27 cellular contexts compared by ENCODE assay signal in genomic region chr10:102963237-102963886, GRCh38. TPM values are rescaled to one million over a fixed set of nuclear protein-coding genes. Genes with fewer than 3 reads are reported as not detected.
DNase-seq lines count a peak whose midpoint lies in the region; ATAC-seq and TF ChIP-seq lines count a peak whose summit lies in the region.
"Had no signal": no experiment of that assay in that cellular context is flagged by ENCODE, and none has a peak within 500 bp of the region (broad histone marks: within the 10 kb centered on the region; RNA-seq: fewer than 3 reads in every experiment).

No MANE protein-coding gene starts in this region.

- intact Hi-C loops in posterior cingulate gyrus (cut with DNase I) = no loop called here

- no peak overlapping the region for H3K4me3 ChIP-seq in AG04450 (ENCODE audit: low read depth, low read length)
- H3K4me3 ChIP-seq: GM23248, ovary, Peyer's patch, SK-N-MC, thyroid gland had no signal

- TF ChIP-seq POLR2A in erythroblast (IDR thresholded peaks at IDR 0.05; ENCODE audit: low read length) = peak; percentile 24

- H3K9me3 ChIP-seq in AG04450 (ENCODE audit: control insufficient read depth, insufficient read depth, low read length) = no peaks in the 10 kb centered on the region
- H3K9me3 ChIP-seq: ovary, Peyer's patch, thyroid gland had no signal

- POLR2A ChIA-PET in AG04450 (lab: Yijun Ruan, JAX) (no interaction called here), HEK293T (lab: Yijun Ruan, JAX) (no interaction called here)

- peak; percentile 61; the same call in 2 of the 3 replicates for ATAC-seq in SK-N-SH treated with all-trans-retinoic acid at 6 μM for 48 hours
- ATAC-seq: activated CD8-positive, alpha-beta T cell treated with anti-CD3 and anti-CD28 coated beads, Interleukin-2, amount 10 ng/mL, durations not matched to agents 7 days and 5 days; activated T-cell treated with anti-CD3 and anti-CD28 coated beads, Interleukin-2, amount 50 U/mL, for 4 hours; esophagus mucosa; left lobe of liver; naive thymus-derived CD8-positive, alpha-beta T cell had no signal

- 0 out of 2 replicates have a peak, but pooled peaks have one; percentile 9 for TF ChIP-seq CTCF in AG04450 (IDR thresholded peaks at IDR 0.05; ENCODE audit: low read depth, low read length)

- no peak overlapping the region for H3K27ac ChIP-seq in AG04450 (ENCODE audit: low read depth, low read length)
- H3K27ac ChIP-seq: GM23248, ovary, Peyer's patch, SK-N-MC, thyroid gland had no signal

- DNase-seq in AG04450 (ENCODE audit: low read depth, low spot score) (no peak), HEK293T (ENCODE audit: extremely low spot score) (no peak), erythroblast (lab: John Stamatoyannopoulos, UW) (peak; percentile 69 to 85), NCI-H82 treated with DMSO at 0.1 percent for 48 hours (lab: John Stamatoyannopoulos, UW; ENCODE audit: unreplicated experiment) (no peak), posterior cingulate gyrus (no peak), kidney glomerular epithelial cell (lab: John Stamatoyannopoulos, UW) (no peak), NK-92 (lab: John Stamatoyannopoulos, UW; ENCODE audit: unreplicated experiment) (no peak)
- DNase-seq: ACHN; activated CD4-positive, CD25-positive, alpha-beta regulatory T cell treated with anti-CD3 and anti-CD28 coated beads, Interleukin-2, amount 50 U/mL, for 72 hours; activated CD8-positive, alpha-beta T cell treated with anti-CD3 and anti-CD28 coated beads, Interleukin-2, amount 10 ng/mL, durations not matched to agents 7 days and 5 days; activated naive CD4-positive, alpha-beta T cell treated with anti-CD3 and anti-CD28 coated beads for 36 hours; activated T-cell treated with anti-CD3 and anti-CD28 coated beads, Interleukin-2, amount 50 U/mL, for 4 hours; anterior cingulate cortex; CD4-positive, alpha-beta memory T cell; DMS79; GM23248; naive thymus-derived CD8-positive, alpha-beta T cell; NCI-H146; NCI-H82; ovary; Peyer's patch; stimulated activated naive CD4-positive, alpha-beta T cell treated with Interleukin-2 at 50 U/mL for 16 hours; thyroid gland had no signal

- CTCF ChIA-PET in AG04450 (lab: Charles Lee) = no interaction called here
- CTCF ChIA-PET in HEK293T (lab: Yijun Ruan, JAX) = no interaction called here

- H3K27me3 ChIP-seq in AG04450 (ENCODE audit: control insufficient read depth, insufficient read depth, low read length) = no peaks in the 10 kb centered on the region
- H3K27me3 ChIP-seq: ovary, Peyer's patch, thyroid gland had no signal

TF ChIP-seq in HEK293T, 16 proteins besides CTCF, POLR2A, EP300 and RAD21:
- TF ChIP-seq FOXM1 (IDR thresholded peaks at IDR 0.05; ENCODE audit: borderline replicate concordance) = no peak
- TF ChIP-seq, protein P1, sequence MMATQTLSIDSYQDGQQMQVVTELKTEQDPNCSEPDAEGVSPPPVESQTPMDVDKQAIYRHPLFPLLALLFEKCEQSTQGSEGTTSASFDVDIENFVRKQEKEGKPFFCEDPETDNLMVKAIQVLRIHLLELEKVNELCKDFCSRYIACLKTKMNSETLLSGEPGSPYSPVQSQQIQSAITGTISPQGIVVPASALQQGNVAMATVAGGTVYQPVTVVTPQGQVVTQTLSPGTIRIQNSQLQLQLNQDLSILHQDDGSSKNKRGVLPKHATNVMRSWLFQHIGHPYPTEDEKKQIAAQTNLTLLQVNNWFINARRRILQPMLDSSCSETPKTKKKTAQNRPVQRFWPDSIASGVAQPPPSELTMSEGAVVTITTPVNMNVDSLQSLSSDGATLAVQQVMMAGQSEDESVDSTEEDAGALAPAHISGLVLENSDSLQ (IDR thresholded peaks at IDR 0.05) = 0 out of 2 replicates have a peak, but pooled peaks have one; percentile 1

TF ChIP-seq in SK-N-SH treated with all-trans-retinoic acid at 6 μM for 48 hours, 23 proteins besides CTCF, POLR2A, EP300 and RAD21:
- TF ChIP-seq TCF4 (CRISPR knock-in tag; IDR thresholded peaks at IDR 0.05; ENCODE audit: borderline replicate concordance) (peak; percentile 100), CSRNP3 (CRISPR knock-in tag; IDR thresholded peaks at IDR 0.05) (peak; percentile 63; the same call in 1 of the 2 replicates), ZNF8 (CRISPR knock-in tag; IDR thresholded peaks at IDR 0.05) (no peak), ZC3H10 (CRISPR knock-in tag; IDR thresholded peaks at IDR 0.05) (no peak), CREB5 (CRISPR knock-in tag; IDR thresholded peaks at IDR 0.05; ENCODE audit: low read depth) (no peak), ZFP30 (CRISPR knock-in tag; IDR thresholded peaks at IDR 0.05) (no peak), SNAI2 (CRISPR knock-in tag; IDR thresholded peaks at IDR 0.05) (no peak), OSR1 (CRISPR knock-in tag; IDR thresholded peaks at IDR 0.05) (no peak), CSDC2 (CRISPR knock-in tag; IDR thresholded peaks at IDR 0.05) (no peak), ISL1 (CRISPR knock-in tag; IDR thresholded peaks at IDR 0.05) (peak; percentile 65), ESRRG (CRISPR knock-in tag; IDR thresholded peaks at IDR 0.05) (peak; percentile 84; the same call in 1 of the 2 replicates)
- TF ChIP-seq, protein P2, sequence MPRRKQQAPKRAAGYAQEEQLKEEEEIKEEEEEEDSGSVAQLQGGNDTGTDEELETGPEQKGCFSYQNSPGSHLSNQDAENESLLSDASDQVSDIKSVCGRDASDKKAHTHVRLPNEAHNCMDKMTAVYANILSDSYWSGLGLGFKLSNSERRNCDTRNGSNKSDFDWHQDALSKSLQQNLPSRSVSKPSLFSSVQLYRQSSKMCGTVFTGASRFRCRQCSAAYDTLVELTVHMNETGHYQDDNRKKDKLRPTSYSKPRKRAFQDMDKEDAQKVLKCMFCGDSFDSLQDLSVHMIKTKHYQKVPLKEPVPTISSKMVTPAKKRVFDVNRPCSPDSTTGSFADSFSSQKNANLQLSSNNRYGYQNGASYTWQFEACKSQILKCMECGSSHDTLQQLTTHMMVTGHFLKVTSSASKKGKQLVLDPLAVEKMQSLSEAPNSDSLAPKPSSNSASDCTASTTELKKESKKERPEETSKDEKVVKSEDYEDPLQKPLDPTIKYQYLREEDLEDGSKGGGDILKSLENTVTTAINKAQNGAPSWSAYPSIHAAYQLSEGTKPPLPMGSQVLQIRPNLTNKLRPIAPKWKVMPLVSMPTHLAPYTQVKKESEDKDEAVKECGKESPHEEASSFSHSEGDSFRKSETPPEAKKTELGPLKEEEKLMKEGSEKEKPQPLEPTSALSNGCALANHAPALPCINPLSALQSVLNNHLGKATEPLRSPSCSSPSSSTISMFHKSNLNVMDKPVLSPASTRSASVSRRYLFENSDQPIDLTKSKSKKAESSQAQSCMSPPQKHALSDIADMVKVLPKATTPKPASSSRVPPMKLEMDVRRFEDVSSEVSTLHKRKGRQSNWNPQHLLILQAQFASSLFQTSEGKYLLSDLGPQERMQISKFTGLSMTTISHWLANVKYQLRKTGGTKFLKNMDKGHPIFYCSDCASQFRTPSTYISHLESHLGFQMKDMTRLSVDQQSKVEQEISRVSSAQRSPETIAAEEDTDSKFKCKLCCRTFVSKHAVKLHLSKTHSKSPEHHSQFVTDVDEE (CRISPR knock-in tag; IDR thresholded peaks at IDR 0.05) = peak; percentile 77

RNA-seq across cellular contexts. Expression of gene CNNM2, which starts 45.3 kb away (rescaled TPM):
- polyA plus RNA-seq in AG04450 (2011; rRNA removed) = 5.2 and 5.8 TPM in 2 replicates
- 4.7 and 7.2 TPM in 2 replicates for polyA minus RNA-seq in AG04450 (2011; rRNA and poly(A)+ RNA removed)

Comparison
In these comparisons a context has a peak if more than half of its experiments do, and no peak if none do; other contexts are left out.
1. DNase-seq: peak in erythroblast (2 of 2); none in AG04450 (single experiment), HEK293T (single experiment), NCI-H82 treated with DMSO at 0.1 percent for 48 hours (single experiment), posterior cingulate gyrus (0 of 10), kidney glomerular epithelial cell (single experiment) and NK-92 (single experiment).